13 cellular contexts compared by ENCODE assay signal in the genomic region with DNA sequence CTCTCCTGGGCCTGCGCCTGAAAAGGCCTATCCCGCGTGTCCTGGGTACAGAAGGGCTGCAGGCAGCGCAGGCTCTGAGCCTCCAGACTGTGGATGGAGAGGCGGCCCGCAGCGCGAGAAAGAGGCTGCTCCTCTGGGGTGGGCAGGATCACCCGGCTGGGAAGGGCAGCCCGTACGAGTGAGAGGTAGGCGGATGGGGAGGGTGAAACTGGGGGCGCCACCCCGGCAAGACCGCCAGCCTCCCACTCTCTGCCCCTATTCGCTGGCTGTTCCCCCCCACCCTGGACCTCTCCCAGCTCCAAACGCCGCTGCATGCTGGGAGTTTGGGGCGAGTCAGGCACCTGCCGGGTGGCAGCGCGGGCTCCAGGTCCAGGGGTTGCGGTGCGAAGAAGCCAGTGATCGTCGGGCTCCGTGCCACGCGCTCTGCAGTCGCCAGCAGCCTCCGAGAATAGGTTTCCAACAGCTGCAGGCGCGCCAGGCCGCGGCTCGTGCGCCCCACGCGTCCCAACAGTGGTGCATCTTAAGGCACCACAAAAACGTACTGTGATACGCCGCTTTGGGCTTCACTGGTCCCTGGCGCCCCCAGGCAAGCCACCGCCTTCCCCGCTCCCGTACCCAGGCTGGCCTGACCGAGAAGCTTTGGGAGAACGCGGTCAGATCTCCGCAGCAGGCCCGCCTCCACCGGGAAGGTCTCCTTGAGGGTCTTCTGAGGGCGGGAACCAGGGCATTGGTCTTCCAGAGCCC. TPM values are rescaled to one million over a fixed set of nuclear protein-coding genes. Genes with fewer than 3 reads are reported as not detected.
DNase-seq lines count a peak whose midpoint lies in the region; ATAC-seq and TF ChIP-seq lines count a peak whose summit lies in the region.
"Had no signal": no experiment of that assay in that cellular context is flagged by ENCODE, and none has a peak within 500 bp of the region (broad histone marks: within the 10 kb centered on the region; RNA-seq: fewer than 3 reads in every experiment).

No MANE protein-coding gene starts in this region.

- no peaks in the 10 kb centered on the region for H3K9me3 Mint-ChIP-seq in MCF 10A (ENCODE audit: unreplicated experiment)
- no peaks in the 10 kb centered on the region for H3K9me3 Mint-ChIP-seq in activated naive CD4-positive, alpha-beta T cell treated with anti-CD3 and anti-CD28 coated beads, Interleukin-2, amount 10 ng/mL, durations not matched to agents 7 days and 5 days
- H3K9me3 Mint-ChIP-seq: activated CD4-positive, alpha-beta T cell treated with anti-CD3 and anti-CD28 coated beads, Interleukin-2, amount 10 ng/mL, durations not matched to agents 7 days and 5 days; activated naive CD8-positive, alpha-beta T cell treated with anti-CD3 and anti-CD28 coated beads, Interleukin-2, amount 10 ng/mL, durations not matched to agents 7 days and 5 days; effector memory CD8-positive, alpha-beta T cell had no signal

- H3K4me2 ChIP-seq in neuronal stem cell (ENCODE audit: insufficient read depth, low read length, poor library complexity, severe bottlenecking) = peak overlapping the region; percentile 18

- H3K4me1 Mint-ChIP-seq in MCF 10A (ENCODE audit: insufficient read depth, unreplicated experiment) = peaks cover 6% of the 10 kb centered on the region
- H3K4me1 Mint-ChIP-seq in activated naive CD4-positive, alpha-beta T cell treated with anti-CD3 and anti-CD28 coated beads, Interleukin-2, amount 10 ng/mL, durations not matched to agents 7 days and 5 days = peaks cover 14% of the 10 kb centered on the region

- H3K9ac ChIP-seq in neuronal stem cell (ENCODE audit: low read depth, low read length, poor library complexity) = peak overlapping the region; percentile 60

- peaks cover 34% of the 10 kb centered on the region for H3K36me3 Mint-ChIP-seq in MCF 10A (ENCODE audit: insufficient read depth, unreplicated experiment)
- H3K36me3 Mint-ChIP-seq in activated naive CD4-positive, alpha-beta T cell treated with anti-CD3 and anti-CD28 coated beads, Interleukin-2, amount 10 ng/mL, durations not matched to agents 7 days and 5 days = peaks cover 11% of the 10 kb centered on the region

- H2BK12ac ChIP-seq in neuronal stem cell (ENCODE audit: low read length) = peak overlapping the region; percentile 73

- POLR2A ChIA-PET in MCF 10A (lab: Yijun Ruan, JAX) = interaction anchor here (0.7 to 6.2 kb wide), 5 partner anchors 8 to 241 kb away, joined by 3 to 56 read pairs (median 4); a partner anchor contains a TSS

- peak overlapping the region; percentile 99 for H3K23ac ChIP-seq in neuronal stem cell (ENCODE audit: low read depth, low read length, poor library complexity)

- no peak overlapping the region for H2AFZ ChIP-seq in neuronal stem cell (ENCODE audit: low read length)

- H3K27me3 ChIP-seq in neuronal stem cell (ENCODE audit: control insufficient read depth in 3 of 3, insufficient read depth in 3 of 3, low read depth in 1 of 3, low read length in 3 of 3) (peaks cover 0 to 50% (median 18%) of the 10 kb centered on the region in 3 experiments), gastroesophageal sphincter (peaks cover 81% of the 10 kb centered on the region)

- peaks cover 26 to 38% of the 10 kb centered on the region in 2 donors for H3K36me3 ChIP-seq in neuronal stem cell (replicated peaks in 1 of 2; ENCODE audit: control insufficient read depth in 2 of 2, insufficient read depth in 2 of 2, low read length in 2 of 2)
- peaks cover 0 to 41% of the 10 kb centered on the region in 2 donors for H3K36me3 ChIP-seq in gastroesophageal sphincter

- WGBS in neuronal stem cell (ENCODE audit: extremely low coverage in 2 of 2, insufficient read length in 2 of 2, insufficient replicate concordance in 1 of 2), 2 donors = no CpG with 5 or more reads among the region's 53 CpGs
- 12% methylated on average over 5 of the region's 53 CpGs; no CpG with 5 or more reads in 1 of the 2 donors for WGBS in gastroesophageal sphincter (ENCODE audit: low coverage in 1 of 2), 2 donors

- CTCF ChIA-PET in MCF 10A (lab: Yijun Ruan, JAX) = no interaction called here
- CTCF ChIA-PET in activated naive CD4-positive, alpha-beta T cell treated with anti-CD3 and anti-CD28 coated beads, Interleukin-2, amount 10 ng/mL, durations not matched to agents 7 days and 5 days (lab: Charles Lee) = no interaction called here

- H3K79me1 ChIP-seq in neuronal stem cell (ENCODE audit: low read depth, low read length) = peaks cover 10% of the 10 kb centered on the region

- H3K4ac ChIP-seq in neuronal stem cell (ENCODE audit: low read length) = peak overlapping the region; percentile 76

- no peak for ATAC-seq in gastroesophageal sphincter
- ATAC-seq: effector memory CD8-positive, alpha-beta T cell had no signal

- peak; percentile 74 for DNase-seq in DMS53 (lab: John Stamatoyannopoulos, UW)
- no peak for DNase-seq in DMS53 treated with DMSO at 0.1 percent for 48 hours (lab: John Stamatoyannopoulos, UW; ENCODE audit: unreplicated experiment)
- no peak for DNase-seq in MCF 10A (ENCODE audit: unreplicated experiment)
- DNase-seq in neuronal stem cell (ENCODE audit: low spot score) = no peak
- DNase-seq in activated naive CD4-positive, alpha-beta T cell treated with anti-CD3 and anti-CD28 coated beads, Interleukin-2, amount 10 ng/mL, durations not matched to agents 7 days and 5 days = no peak
- DNase-seq: activated CD4-positive, alpha-beta T cell treated with anti-CD3 and anti-CD28 coated beads, Interleukin-2, amount 10 ng/mL, durations not matched to agents 7 days and 5 days; activated naive CD8-positive, alpha-beta T cell treated with anti-CD3 and anti-CD28 coated beads, Interleukin-2, amount 10 ng/mL, durations not matched to agents 7 days and 5 days; effector memory CD8-positive, alpha-beta T cell; GF-D8; NCI-H2029 treated with DMSO at 0.1 percent for 48 hours; SIG-M5 had no signal

- TF ChIP-seq POLR2A in gastroesophageal sphincter (IDR thresholded peaks at IDR 0.05) = no peak

- BruUV-seq in MCF 10A (replicated peaks; lab: Mats Ljungman, UMichigan) = no TSS peak

- H3K4me3 ChIP-seq in neuronal stem cell (ENCODE audit: low read length in 2 of 2) = peak overlapping the region in 1 of 2 donors; percentile 56
- H3K4me3 ChIP-seq in gastroesophageal sphincter = no peak overlapping the region

- peak overlapping the region; percentile 85 for H2BK15ac ChIP-seq in neuronal stem cell (ENCODE audit: low read length)

- H3K18ac ChIP-seq in neuronal stem cell (ENCODE audit: low read length) = peak overlapping the region; percentile 70

- no peak overlapping the region for H3K27ac Mint-ChIP-seq in MCF 10A (ENCODE audit: low read depth, unreplicated experiment)
- H3K27ac Mint-ChIP-seq in activated naive CD4-positive, alpha-beta T cell treated with anti-CD3 and anti-CD28 coated beads, Interleukin-2, amount 10 ng/mL, durations not matched to agents 7 days and 5 days = no peak overlapping the region
- H3K27ac Mint-ChIP-seq: activated CD4-positive, alpha-beta T cell treated with anti-CD3 and anti-CD28 coated beads, Interleukin-2, amount 10 ng/mL, durations not matched to agents 7 days and 5 days; activated naive CD8-positive, alpha-beta T cell treated with anti-CD3 and anti-CD28 coated beads, Interleukin-2, amount 10 ng/mL, durations not matched to agents 7 days and 5 days had no signal

- no peaks in the 10 kb centered on the region for H3K27me3 Mint-ChIP-seq in MCF 10A (ENCODE audit: insufficient read depth, unreplicated experiment)
- H3K27me3 Mint-ChIP-seq in activated naive CD4-positive, alpha-beta T cell treated with anti-CD3 and anti-CD28 coated beads, Interleukin-2, amount 10 ng/mL, durations not matched to agents 7 days and 5 days = peaks cover 62% of the 10 kb centered on the region

- H2BK120ac ChIP-seq in neuronal stem cell (ENCODE audit: low read depth, low read length) = peak overlapping the region; percentile 94

- peak overlapping the region; percentile 52 for H3K4me3 Mint-ChIP-seq in MCF 10A (ENCODE audit: unreplicated experiment)
- no peak overlapping the region for H3K4me3 Mint-ChIP-seq in activated naive CD4-positive, alpha-beta T cell treated with anti-CD3 and anti-CD28 coated beads, Interleukin-2, amount 10 ng/mL, durations not matched to agents 7 days and 5 days
- H3K4me3 Mint-ChIP-seq: activated CD4-positive, alpha-beta T cell treated with anti-CD3 and anti-CD28 coated beads, Interleukin-2, amount 10 ng/mL, durations not matched to agents 7 days and 5 days; activated naive CD8-positive, alpha-beta T cell treated with anti-CD3 and anti-CD28 coated beads, Interleukin-2, amount 10 ng/mL, durations not matched to agents 7 days and 5 days; effector memory CD8-positive, alpha-beta T cell had no signal

- H3K9me3 ChIP-seq in neuronal stem cell (replicated peaks in 1 of 2; ENCODE audit: control insufficient read depth in 2 of 2, insufficient read depth in 1 of 2, low read depth in 1 of 2, low read length in 2 of 2) (no peaks in the 10 kb centered on the region), gastroesophageal sphincter (no peaks in the 10 kb centered on the region)

- H2AK5ac ChIP-seq in neuronal stem cell (ENCODE audit: low read depth, low read length) = peak overlapping the region; percentile 84

- no peak overlapping the region for H3K27ac ChIP-seq in neuronal stem cell (replicated peaks; ENCODE audit: low read length)
- H3K27ac ChIP-seq in gastroesophageal sphincter = no peak overlapping the region

- H4K8ac ChIP-seq in neuronal stem cell (ENCODE audit: low read depth, low read length) = peak overlapping the region; percentile 65

- no peak for TF ChIP-seq EP300 in gastroesophageal sphincter (IDR thresholded peaks at IDR 0.05)

- peaks cover 14 to 29% of the 10 kb centered on the region in 2 donors for H3K4me1 ChIP-seq in neuronal stem cell (ENCODE audit: control insufficient read depth in 2 of 2, insufficient read depth in 1 of 2, low read depth in 1 of 2, low read length in 2 of 2)
- peaks cover 0 to 42% (median 9%) of the 10 kb centered on the region in 3 donors for H3K4me1 ChIP-seq in gastroesophageal sphincter

- no peak for TF ChIP-seq CTCF in MCF 10A (IDR thresholded peaks at IDR 0.05; ENCODE audit: unreplicated experiment)
- TF ChIP-seq CTCF in gastroesophageal sphincter (IDR thresholded peaks at IDR 0.05) = no peak

- no peak overlapping the region for H4K91ac ChIP-seq in neuronal stem cell (ENCODE audit: low read depth, low read length, poor library complexity)

- intact Hi-C loops in MCF 10A (cut with micrococcal nuclease) = no loop called here

- H3K14ac ChIP-seq in neuronal stem cell (ENCODE audit: low read length) = peak overlapping the region; percentile 56

- H2BK5ac ChIP-seq in neuronal stem cell (ENCODE audit: low read length) = peak overlapping the region; percentile 66

RNA-seq across cellular contexts. Expression of a gene that starts 1.1 kb away (rescaled TPM):
- total RNA-seq in MCF 10A (2022) = 1.1 TPM in 1 of 2 replicates, not detected in the other
- polyA plus RNA-seq in neuronal stem cell (2013, experiment 1 of 2) = 0.14 TPM
- 0.08 TPM for polyA plus RNA-seq in neuronal stem cell (2013, experiment 2 of 2)
- 1 to 10 TPM in 2 of 4 donors, not detected in 2; 1.0 to 1.1 TPM for total RNA-seq in gastroesophageal sphincter
- total RNA-seq: omental fat pad had no signal

RNA-seq across cellular contexts. Expression of a gene that starts 3.8 kb away (rescaled TPM):
- total RNA-seq in MCF 10A (2022) (34.6 and 40.8 TPM in 2 replicates), gastroesophageal sphincter (10 to 100 TPM; 12.8 to 45.6 (median 25.1) TPM)
- 32.3 TPM for polyA plus RNA-seq in neuronal stem cell (2013, experiment 1 of 2)
- 33.5 TPM for polyA plus RNA-seq in neuronal stem cell (2013, experiment 2 of 2)

RNA-seq across cellular contexts. Expression of a gene that starts 8.3 kb away (rescaled TPM):
- 25.8 and 26.8 TPM in 2 replicates for total RNA-seq in MCF 10A (2022)
- 20.3 TPM for polyA plus RNA-seq in neuronal stem cell (2013, experiment 1 of 2)
- polyA plus RNA-seq in neuronal stem cell (2013, experiment 2 of 2) = 19.7 TPM
- 10 to 100 TPM; 26.7 to 38.6 (median 33.2) TPM for total RNA-seq in gastroesophageal sphincter

RNA-seq across cellular contexts. Expression of a gene that starts 9.6 kb away (rescaled TPM):
- total RNA-seq in MCF 10A (2022) = 0.68 and 1.1 TPM in 2 replicates
- 17.3 TPM for polyA plus RNA-seq in neuronal stem cell (2013, experiment 1 of 2)
- polyA plus RNA-seq in neuronal stem cell (2013, experiment 2 of 2) = 17.9 TPM
- 1 to 10 TPM in 3 of 4 donors, not detected in 1; 1.2 to 5.1 (median 3.1) TPM for total RNA-seq in gastroesophageal sphincter

RNA-seq across cellular contexts. Expression of a gene that starts 13.5 kb away (rescaled TPM):
- total RNA-seq in MCF 10A (2022) (0.39 TPM in 1 of 2 replicates, not detected in the other), gastroesophageal sphincter (not detected)
- polyA plus RNA-seq in neuronal stem cell (2013, experiment 1 of 2) = not detected
- not detected for polyA plus RNA-seq in neuronal stem cell (2013, experiment 2 of 2)
- total RNA-seq: activated CD4-positive, alpha-beta T cell treated with anti-CD3 and anti-CD28 coated beads, Interleukin-2, amount 10 ng/mL, durations not matched to agents 7 days and 5 days; activated naive CD8-positive, alpha-beta T cell treated with anti-CD3 and anti-CD28 coated beads, Interleukin-2, amount 10 ng/mL, durations not matched to agents 7 days and 5 days; omental fat pad had no signal
